ENCODE assay signal across 21 cellular contexts in genomic region chr16:9372934-9373890, GRCh38.
DNase-seq lines count a peak whose midpoint lies in the region; ATAC-seq and TF ChIP-seq lines count a peak whose summit lies in the region.
"Had no signal": no experiment of that assay in that cellular context is flagged by ENCODE, and none has a peak within 500 bp of the region (broad histone marks: within the 10 kb centered on the region; RNA-seq: fewer than 3 reads in every experiment).

No MANE protein-coding gene starts in this region.

- H3K4me3 ChIP-seq in NT2/D1 (ENCODE audit: insufficient read length, low read depth) (no peak overlapping the region), adrenal gland (no peak overlapping the region)
- H3K4me3 ChIP-seq: esophagus squamous epithelium, lung, suprapubic skin had no signal

- no peaks in the 10 kb centered on the region for H3K36me3 Mint-ChIP-seq in nephron progenitor cell (ENCODE audit: low read depth)
- no peaks in the 10 kb centered on the region for H3K36me3 Mint-ChIP-seq in mesothelial cell of epicardium
- H3K36me3 Mint-ChIP-seq: CD14-positive monocyte; natural killer cell treated with Interleukin-12 subunit alpha and Interleukin-12 subunit beta and Interleukin-15 and Interleukin-18, amount 100 ng/mL, for 72 hours had no signal

- H3K9ac ChIP-seq in NT2/D1 (ENCODE audit: insufficient read length, low read depth): no peak overlapping the region

- intact Hi-C loops in adrenal gland (cut with DNase I): no loop called here

- TF ChIP-seq POLR2A in adrenal gland (IDR thresholded peaks at IDR 0.05): no peak

- no peak for ATAC-seq in HG02981 (IDR thresholded peaks at IDR 0.05; ENCODE audit: unreplicated experiment)
- ATAC-seq: activated CD4-positive, alpha-beta T cell treated with anti-CD3 and anti-CD28 coated beads for 36 hours; natural killer cell treated with Interleukin-12 subunit alpha and Interleukin-12 subunit beta and Interleukin-15 and Interleukin-18, amount 100 ng/mL, for 72 hours had no signal

- DNase-seq in DMS153 (lab: John Stamatoyannopoulos, UW) (peak; percentile 63), NT2/D1 (ENCODE audit: low read depth, low spot score) (peak; percentile 28), foreskin melanocyte (peak; percentile 11), nephron progenitor cell (no peak), mesothelial cell of epicardium (ENCODE audit: low spot score in 2 of 2, unreplicated experiment in 2 of 2) (no peak), adrenal gland (no peak), AML-193 (lab: John Stamatoyannopoulos, UW) (no peak)
- DNase-seq: activated CD4-positive, alpha-beta T cell treated with anti-CD3 and anti-CD28 coated beads for 36 hours; activated CD8-positive, alpha-beta memory T cell treated with anti-CD3 and anti-CD28 coated beads, Interleukin-2, amount 50 U/mL, for 4 hours; DMS 273 treated with DMSO at 0.1 percent for 48 hours; esophagus squamous epithelium; NCI-H187 treated with DMSO at 0.1 percent for 48 hours; NCI-H446 treated with DMSO at 0.1 percent for 48 hours; SW 1271 had no signal

- H3K36me3 ChIP-seq in NT2/D1 (ENCODE audit: insufficient read depth, insufficient read length, low read length) (no peaks in the 10 kb centered on the region), adrenal gland (replicated peaks in 1 of 2) (no peaks in the 10 kb centered on the region)
- H3K36me3 ChIP-seq: esophagus squamous epithelium, suprapubic skin had no signal

- no peaks in the 10 kb centered on the region for H3K9me3 ChIP-seq in NT2/D1 (ENCODE audit: insufficient read depth, low read length)
- no peaks in the 10 kb centered on the region for H3K9me3 ChIP-seq in adrenal gland (replicated peaks in 1 of 3)
- H3K9me3 ChIP-seq: esophagus squamous epithelium, suprapubic skin had no signal

- H3K27me3 Mint-ChIP-seq in nephron progenitor cell (ENCODE audit: low read depth, poor library complexity) (no peaks in the 10 kb centered on the region), mesothelial cell of epicardium (ENCODE audit: low read depth) (peaks cover 35% of the 10 kb centered on the region)

- TF ChIP-seq CTCF in nephron progenitor cell (IDR thresholded peaks at IDR 0.05): no peak
- no peak for TF ChIP-seq CTCF in mesothelial cell of epicardium (IDR thresholded peaks at IDR 0.05; ENCODE audit: unreplicated experiment)
- no peak for TF ChIP-seq CTCF in adrenal gland (IDR thresholded peaks at IDR 0.05)

- H3K27ac ChIP-seq in adrenal gland: no peak overlapping the region
- H3K27ac ChIP-seq: esophagus squamous epithelium, HL-60, RWPE1, suprapubic skin had no signal

- H3K4me1 Mint-ChIP-seq in nephron progenitor cell (peaks cover 42% of the 10 kb centered on the region), mesothelial cell of epicardium (peaks cover 12% of the 10 kb centered on the region)
- H3K4me1 Mint-ChIP-seq: activated CD4-positive, alpha-beta T cell treated with anti-CD3 and anti-CD28 coated beads for 36 hours had no signal

- H3K4me3 Mint-ChIP-seq in nephron progenitor cell (no peak overlapping the region), mesothelial cell of epicardium (no peak overlapping the region)
- H3K4me3 Mint-ChIP-seq: activated CD4-positive, alpha-beta T cell treated with anti-CD3 and anti-CD28 coated beads for 36 hours; CD14-positive monocyte; natural killer cell treated with Interleukin-12 subunit alpha and Interleukin-12 subunit beta and Interleukin-15 and Interleukin-18, amount 100 ng/mL, for 72 hours had no signal

- H3K27me3 ChIP-seq in NT2/D1 (ENCODE audit: insufficient read depth, insufficient read length): no peaks in the 10 kb centered on the region
- H3K27me3 ChIP-seq in adrenal gland: no peaks in the 10 kb centered on the region
- H3K27me3 ChIP-seq: esophagus squamous epithelium, suprapubic skin had no signal

- 62 to 71% (median 68%) methylated on average over 13 of the region's 13 CpGs for WGBS in adrenal gland, 4 donors

- no peaks in the 10 kb centered on the region for H3K4me1 ChIP-seq in NT2/D1 (ENCODE audit: insufficient read depth, insufficient read length)
- H3K4me1 ChIP-seq in adrenal gland (replicated peaks in 1 of 2): no peaks in the 10 kb centered on the region
- H3K4me1 ChIP-seq: esophagus squamous epithelium, suprapubic skin had no signal

- H3K27ac Mint-ChIP-seq in nephron progenitor cell (peak overlapping the region; percentile 28), mesothelial cell of epicardium (no peak overlapping the region)
- H3K27ac Mint-ChIP-seq: activated CD4-positive, alpha-beta T cell treated with anti-CD3 and anti-CD28 coated beads for 36 hours; CD14-positive monocyte; natural killer cell treated with Interleukin-12 subunit alpha and Interleukin-12 subunit beta and Interleukin-15 and Interleukin-18, amount 100 ng/mL, for 72 hours had no signal

- H3K9me3 Mint-ChIP-seq in nephron progenitor cell (peaks cover 5% of the 10 kb centered on the region), mesothelial cell of epicardium (no peaks in the 10 kb centered on the region)
- H3K9me3 Mint-ChIP-seq: natural killer cell treated with Interleukin-12 subunit alpha and Interleukin-12 subunit beta and Interleukin-15 and Interleukin-18, amount 100 ng/mL, for 72 hours had no signal

Comparison
In these comparisons a context has a peak if more than half of its experiments do, and no peak if none do; other contexts are left out.
1. DNase-seq: peak in DMS153 (single experiment), NT2/D1 (single experiment) and foreskin melanocyte (single experiment); none in nephron progenitor cell (single experiment), mesothelial cell of epicardium (0 of 2), adrenal gland (0 of 7) and AML-193 (0 of 2).